13 cellular contexts compared by ENCODE assay signal in the genomic region with DNA sequence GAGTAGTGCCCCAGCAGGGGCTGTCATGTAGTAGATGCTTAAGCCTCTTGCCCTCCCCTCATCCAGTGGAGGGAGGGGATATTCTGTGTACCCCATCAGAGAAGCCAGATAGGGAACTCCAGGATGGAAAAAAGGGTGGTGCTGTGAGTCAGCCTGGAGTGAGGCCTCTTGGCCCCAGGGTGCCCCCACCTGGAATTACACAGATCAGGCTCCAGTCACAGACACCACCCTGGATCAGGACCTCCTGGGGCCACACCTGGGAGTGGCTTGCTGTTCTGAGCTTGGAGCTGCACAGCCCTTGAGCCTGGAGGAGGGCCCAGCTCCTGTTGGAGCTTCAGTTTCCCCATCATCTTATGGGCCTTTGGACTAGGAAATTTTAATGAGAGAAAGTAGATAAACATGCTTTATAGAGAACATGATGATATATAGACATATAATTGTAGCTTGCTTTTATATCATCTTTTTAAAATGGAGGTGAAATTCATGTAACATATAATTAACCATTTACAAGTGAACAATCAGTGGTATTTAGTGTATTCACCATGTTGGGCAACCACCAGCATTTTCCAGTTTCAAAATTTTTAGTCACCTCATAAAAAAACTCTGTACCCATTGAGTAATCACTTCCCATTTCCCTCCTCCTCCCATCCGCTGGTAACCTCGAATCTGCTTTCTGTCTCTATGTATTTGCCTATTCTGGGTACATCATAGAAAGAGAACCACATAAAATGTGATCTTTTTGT. TPM values are rescaled to one million over a fixed set of nuclear protein-coding genes. Genes with fewer than 3 reads are reported as not detected.
A peak's percentile ranks its signal among the peaks of the same experiment; 100 is the strongest.
DNase-seq lines count a peak whose midpoint lies in the region; ATAC-seq and TF ChIP-seq lines count a peak whose summit lies in the region.
"Had no signal": no experiment of that assay in that cellular context is flagged by ENCODE, and none has a peak within 500 bp of the region (broad histone marks: within the 10 kb centered on the region; RNA-seq: fewer than 3 reads in every experiment).

No MANE protein-coding gene starts in this region.

- no peak for DNase-seq in CD4-positive, alpha-beta T cell
- DNase-seq in HT-29 (ENCODE audit: low spot score): peak; percentile 6
- peak; percentile 78 for DNase-seq in SKM-1 treated with dmso at 0.1 percent for 144 hours (lab: John Stamatoyannopoulos, UW; ENCODE audit: unreplicated experiment)
- DNase-seq in fibroblast of the aortic adventitia (ENCODE audit: low read depth): peak; percentile 17
- no peak for DNase-seq in islet precursor cell
- no peak for DNase-seq in midbrain (lab: John Stamatoyannopoulos, UW)
- DNase-seq in omental fat pad (ENCODE audit: low spot score): no peak
- DNase-seq: colonic mucosa, MM.1S had no signal

- H3K27me3 ChIP-seq in CD4-positive, alpha-beta T cell (ENCODE audit: control insufficient read depth, insufficient read depth, low read length): no peaks in the 10 kb centered on the region
- H3K27me3 ChIP-seq: colonic mucosa had no signal

- H3K4me3 Mint-ChIP-seq in CD4-positive, alpha-beta T cell: no peak overlapping the region

- intact Hi-C loops in CD4-positive, alpha-beta T cell (cut with DNase I, micrococcal nuclease): loop anchor here in 1 of 2 experiments (5.0 kb wide), 1 partner anchor 56 kb away; the partner anchor contains the start of gene PGLYRP2

- no peak for TF ChIP-seq CTCF in CD4-positive, alpha-beta T cell (IDR thresholded peaks at IDR 0.05)
- no peak for TF ChIP-seq CTCF in fibroblast of the aortic adventitia (IDR thresholded peaks at IDR 0.05; ENCODE audit: insufficient read depth, low read length)
- no peak for TF ChIP-seq CTCF in omental fat pad (IDR thresholded peaks at IDR 0.05)

- CTCF ChIA-PET in CD4-positive, alpha-beta T cell (lab: Charles Lee): no interaction called here

- peaks cover 16% of the 10 kb centered on the region for H3K4me1 Mint-ChIP-seq in CD4-positive, alpha-beta T cell (ENCODE audit: low read depth)

- no peaks in the 10 kb centered on the region for H3K36me3 Mint-ChIP-seq in CD4-positive, alpha-beta T cell (ENCODE audit: low read depth)

- no peaks in the 10 kb centered on the region for H3K9me3 Mint-ChIP-seq in CD4-positive, alpha-beta T cell

- no peaks in the 10 kb centered on the region for H3K9me3 ChIP-seq in CD4-positive, alpha-beta T cell (ENCODE audit: control insufficient read depth, low read length)
- H3K9me3 ChIP-seq: colonic mucosa, gastroesophageal sphincter had no signal

- H3K4me3 ChIP-seq in fibroblast of the aortic adventitia (ENCODE audit: low read depth, low read length): no peak overlapping the region
- H3K4me3 ChIP-seq: colonic mucosa, gastroesophageal sphincter had no signal

- no peak overlapping the region for H3K27ac ChIP-seq in CD4-positive, alpha-beta T cell (ENCODE audit: low read depth, low read length)
- H3K27ac ChIP-seq: colonic mucosa, gastroesophageal sphincter had no signal

- peak overlapping the region; percentile 43 for H3K27ac Mint-ChIP-seq in CD4-positive, alpha-beta T cell

- POLR2A ChIA-PET in CD4-positive, alpha-beta T cell (lab: Charles Lee): no interaction called here

- ATAC-seq in CD4-positive, alpha-beta T cell (ENCODE audit: poor library complexity): peak; percentile 61
- ATAC-seq in GM18517 (IDR thresholded peaks at IDR 0.05; ENCODE audit: unreplicated experiment): no peak
- ATAC-seq in omental fat pad (ENCODE audit: low FRiP score): no peak
- ATAC-seq: gastroesophageal sphincter had no signal

- no peaks in the 10 kb centered on the region for H3K27me3 Mint-ChIP-seq in CD4-positive, alpha-beta T cell

RNA-seq across cellular contexts. Expression of gene CYP4F22, which starts 24.6 kb away (rescaled TPM):
- total RNA-seq in CD4-positive, alpha-beta T cell: under 1 TPM; 0.19 to 0.28 TPM
- not detected in 2 replicates for total RNA-seq in HT-29 (2014; rRNA removed; shearing (Covaris generic))
- total RNA-seq in fibroblast of the aortic adventitia (ENCODE audit: low replicate concordance) (not detected in 2 replicates), omental fat pad (1 to 10 TPM in 1 of 4 donors, under 1 TPM in 1, not detected in 2; 0.36 to 1.3 TPM)
- total RNA-seq: kidney epithelial cell, OCI-LY7 had no signal

RNA-seq across cellular contexts. Expression of gene PGLYRP2, which starts 53.6 kb away (rescaled TPM):
- total RNA-seq in CD4-positive, alpha-beta T cell: not detected
- total RNA-seq in HT-29 (2014; rRNA removed; shearing (Covaris generic)): not detected in 2 replicates
- total RNA-seq in fibroblast of the aortic adventitia (ENCODE audit: low replicate concordance) (not detected in 2 replicates), omental fat pad (not detected)
- total RNA-seq: colonic mucosa, gastroesophageal sphincter, kidney epithelial cell, OCI-LY7 had no signal

Comparison
In these comparisons a context has a peak if more than half of its experiments do, and no peak if none do; other contexts are left out.
1. DNase-seq: peak in HT-29 (single experiment), SKM-1 treated with dmso at 0.1 percent for 144 hours (single experiment) and fibroblast of the aortic adventitia (single experiment); none in CD4-positive, alpha-beta T cell (0 of 10), islet precursor cell (single experiment), midbrain (single experiment) and omental fat pad (single experiment).